8 cellular contexts compared by ENCODE assay signal in the genomic region with DNA sequence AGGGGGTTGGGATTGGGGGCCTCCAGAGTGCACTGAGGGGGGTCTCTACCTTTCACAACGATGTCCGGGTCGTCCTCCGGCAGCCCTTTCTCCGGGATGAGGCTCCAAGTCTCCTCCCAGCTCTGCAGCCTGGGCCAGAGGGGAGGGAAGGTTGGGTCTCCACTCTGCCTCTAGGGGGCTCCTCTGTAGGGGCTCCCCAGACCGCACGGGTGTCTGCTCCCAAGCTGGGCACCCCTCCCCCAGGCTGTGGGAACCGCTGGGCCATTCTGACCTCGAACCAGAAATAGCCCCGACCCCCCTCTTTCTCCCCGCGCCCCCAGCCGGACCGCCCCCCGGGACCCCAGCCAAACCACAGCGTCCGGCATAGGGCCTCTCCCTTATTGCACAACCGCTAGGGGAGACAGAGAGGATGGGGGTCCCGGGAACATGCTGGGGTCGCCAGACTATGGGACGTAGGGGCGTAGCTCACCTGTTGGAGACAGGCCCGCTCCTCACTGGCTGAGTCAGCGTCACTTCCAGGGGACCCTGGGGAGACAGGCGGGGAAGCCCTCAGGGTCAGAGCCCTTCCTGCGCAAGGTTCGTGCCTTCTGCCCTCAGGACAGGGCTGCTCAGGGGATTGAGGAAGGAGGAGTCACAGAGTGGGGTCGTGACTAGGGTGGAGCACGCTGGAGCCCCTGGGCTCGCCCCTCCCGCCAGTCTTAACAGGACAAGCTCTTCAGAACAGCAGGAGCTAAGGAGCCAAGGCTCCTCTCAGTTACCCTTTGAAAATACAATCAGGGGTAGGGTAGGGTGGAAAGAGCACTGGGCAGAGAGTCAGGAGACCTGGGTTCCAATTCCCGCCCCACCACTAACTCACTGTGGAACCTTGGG. TPM values are rescaled to one million over a fixed set of nuclear protein-coding genes. Genes with fewer than 3 reads are reported as not detected.
A peak's percentile ranks its signal among the peaks of the same experiment; 100 is the strongest.
DNase-seq lines count a peak whose midpoint lies in the region; ATAC-seq lines count a peak whose summit lies in the region.

No MANE protein-coding gene starts in this region.

- peaks cover 32% of the 10 kb centered on the region for H3K4me1 ChIP-seq in NT2/D1 (ENCODE audit: insufficient read depth, insufficient read length)

- H3K27ac Mint-ChIP-seq in activated CD4-positive, alpha-beta T cell treated with anti-CD3 and anti-CD28 coated beads, Interleukin-2, amount 10 ng/mL, durations not matched to agents 24 days and 14 days, result no peak overlapping the region
- peak overlapping the region; percentile 27 for H3K27ac Mint-ChIP-seq in dendritic cell treated with granulocyte-macrophage colony-stimulating factor and Interleukin-4, amounts not matched to agents 40 ng/mL and 50 ng/mL, for 4 days
- H3K27ac Mint-ChIP-seq in memory B cell, result no peak overlapping the region

- peaks cover 36% of the 10 kb centered on the region for H3K4me1 Mint-ChIP-seq in activated CD4-positive, alpha-beta T cell treated with anti-CD3 and anti-CD28 coated beads, Interleukin-2, amount 10 ng/mL, durations not matched to agents 24 days and 14 days
- peaks cover 53% of the 10 kb centered on the region for H3K4me1 Mint-ChIP-seq in dendritic cell treated with granulocyte-macrophage colony-stimulating factor and Interleukin-4, amounts not matched to agents 40 ng/mL and 50 ng/mL, for 4 days (ENCODE audit: low read depth)
- peaks cover 32% of the 10 kb centered on the region for H3K4me1 Mint-ChIP-seq in memory B cell

- H3K4me3 Mint-ChIP-seq in activated CD4-positive, alpha-beta T cell treated with anti-CD3 and anti-CD28 coated beads, Interleukin-2, amount 10 ng/mL, durations not matched to agents 24 days and 14 days, result peak overlapping the region; percentile 28
- H3K4me3 Mint-ChIP-seq in dendritic cell treated with granulocyte-macrophage colony-stimulating factor and Interleukin-4, amounts not matched to agents 40 ng/mL and 50 ng/mL, for 4 days, result no peak overlapping the region
- peak overlapping the region; percentile 53 for H3K4me3 Mint-ChIP-seq in memory B cell

- peaks cover 53% of the 10 kb centered on the region for H3K27me3 Mint-ChIP-seq in activated CD4-positive, alpha-beta T cell treated with anti-CD3 and anti-CD28 coated beads, Interleukin-2, amount 10 ng/mL, durations not matched to agents 24 days and 14 days
- peaks cover 74% of the 10 kb centered on the region for H3K27me3 Mint-ChIP-seq in dendritic cell treated with granulocyte-macrophage colony-stimulating factor and Interleukin-4, amounts not matched to agents 40 ng/mL and 50 ng/mL, for 4 days
- peaks cover 13% of the 10 kb centered on the region for H3K27me3 Mint-ChIP-seq in memory B cell

- H3K9me3 Mint-ChIP-seq in activated CD4-positive, alpha-beta T cell treated with anti-CD3 and anti-CD28 coated beads, Interleukin-2, amount 10 ng/mL, durations not matched to agents 24 days and 14 days, result no peaks in the 10 kb centered on the region
- H3K9me3 Mint-ChIP-seq in dendritic cell treated with granulocyte-macrophage colony-stimulating factor and Interleukin-4, amounts not matched to agents 40 ng/mL and 50 ng/mL, for 4 days, result no peaks in the 10 kb centered on the region
- no peaks in the 10 kb centered on the region for H3K9me3 Mint-ChIP-seq in memory B cell

- H3K36me3 ChIP-seq in NT2/D1 (ENCODE audit: insufficient read depth, insufficient read length, low read length), result peaks cover 31% of the 10 kb centered on the region

- peak; percentile 73 for DNase-seq in activated CD4-positive, alpha-beta T cell treated with anti-CD3 and anti-CD28 coated beads, Interleukin-2, amount 10 ng/mL, durations not matched to agents 24 days and 14 days
- DNase-seq in activated CD4-positive, alpha-beta T cell treated with anti-CD3 and anti-CD28 coated beads for 1 hour, result no peak
- DNase-seq in NT2/D1 (ENCODE audit: low read depth, low spot score) (no peak), memory B cell (ENCODE audit: low spot score in 2 of 2) (peak in 1 of 2 donors; percentile 47), superior temporal gyrus (ENCODE audit: extremely low spot score) (no peak)

- H3K27me3 ChIP-seq in NT2/D1 (ENCODE audit: insufficient read depth, insufficient read length), result peaks cover 5% of the 10 kb centered on the region

- ATAC-seq in memory B cell (ENCODE audit: low read depth) (peak; percentile 10), GM19324 (IDR thresholded peaks at IDR 0.05; ENCODE audit: low FRiP score, unreplicated experiment) (no peak), GM21528 (IDR thresholded peaks at IDR 0.05; ENCODE audit: low FRiP score, unreplicated experiment) (no peak)

- intact Hi-C loops in activated CD4-positive, alpha-beta T cell treated with anti-CD3 and anti-CD28 coated beads, Interleukin-2, amount 10 ng/mL, durations not matched to agents 24 days and 14 days (cut with micrococcal nuclease), result no loop called here
- intact Hi-C loops in dendritic cell treated with granulocyte-macrophage colony-stimulating factor and Interleukin-4, amounts not matched to agents 40 ng/mL and 50 ng/mL, for 4 days (cut with micrococcal nuclease), result no loop called here

- no peak overlapping the region for H3K4me3 ChIP-seq in NT2/D1 (ENCODE audit: insufficient read length, low read depth)

- H3K9me3 ChIP-seq in NT2/D1 (ENCODE audit: insufficient read depth, low read length), result no peaks in the 10 kb centered on the region

- peaks cover 2% of the 10 kb centered on the region for H3K36me3 Mint-ChIP-seq in activated CD4-positive, alpha-beta T cell treated with anti-CD3 and anti-CD28 coated beads, Interleukin-2, amount 10 ng/mL, durations not matched to agents 24 days and 14 days (ENCODE audit: low read depth)
- peaks cover 7% of the 10 kb centered on the region for H3K36me3 Mint-ChIP-seq in dendritic cell treated with granulocyte-macrophage colony-stimulating factor and Interleukin-4, amounts not matched to agents 40 ng/mL and 50 ng/mL, for 4 days (ENCODE audit: low read depth)
- no peaks in the 10 kb centered on the region for H3K36me3 Mint-ChIP-seq in memory B cell

- H3K9ac ChIP-seq in NT2/D1 (ENCODE audit: insufficient read length, low read depth), result peak overlapping the region; percentile 32

RNA-seq across cellular contexts. Expression of a gene that starts 2.7 kb away (rescaled TPM):
- 0.77 and 1.1 TPM in 2 replicates for total RNA-seq in activated CD4-positive, alpha-beta T cell treated with anti-CD3 and anti-CD28 coated beads, Interleukin-2, amount 10 ng/mL, durations not matched to agents 24 days and 14 days

RNA-seq across cellular contexts. Expression of a gene that starts 7.5 kb away (rescaled TPM):
- 0.17 and 0.75 TPM in 2 replicates for total RNA-seq in activated CD4-positive, alpha-beta T cell treated with anti-CD3 and anti-CD28 coated beads, Interleukin-2, amount 10 ng/mL, durations not matched to agents 24 days and 14 days

RNA-seq across cellular contexts. Expression of a gene that starts 8.2 kb away (rescaled TPM):
- 3.0 and 3.2 TPM in 2 replicates for total RNA-seq in activated CD4-positive, alpha-beta T cell treated with anti-CD3 and anti-CD28 coated beads, Interleukin-2, amount 10 ng/mL, durations not matched to agents 24 days and 14 days

RNA-seq across cellular contexts. Expression of a gene that starts 15.0 kb away (rescaled TPM):
- total RNA-seq in activated CD4-positive, alpha-beta T cell treated with anti-CD3 and anti-CD28 coated beads, Interleukin-2, amount 10 ng/mL, durations not matched to agents 24 days and 14 days, result 11.8 and 12.9 TPM in 2 replicates
